ENCODE assay signal across 1 cellular context in genomic region chr6:15556711-15557110, GRCh38.
TF ChIP-seq lines count a peak whose summit lies in the region.

No MANE protein-coding gene starts in this region.

TF ChIP-seq in K562, 482 proteins besides CTCF, POLR2A, EP300 and RAD21 (continued from another document and continues in another):
- TF ChIP-seq NR2C1 (IDR thresholded peaks at IDR 0.05) (peak; percentile 38), NR2C1 (tag; IDR thresholded peaks at IDR 0.05) (peak; percentile 58), KAT2B (IDR thresholded peaks at IDR 0.05; ENCODE audit: low read depth, low read length) (no peak), RBBP5 (IDR thresholded peaks at IDR 0.05; ENCODE audit: borderline replicate concordance, insufficient read depth, low read length, poor library complexity, severe bottlenecking) (no peak), STAT5A (IDR thresholded peaks at IDR 0.05; ENCODE audit: borderline replicate concordance, low read length) (no peak), KDM4B (IDR thresholded peaks at IDR 0.05; ENCODE audit: borderline replicate concordance in 2 of 2, low read depth in 1 of 2) (no peak), ZZZ3 (IDR thresholded peaks at IDR 0.05) (no peak), ZNF764 (CRISPR knock-in tag; IDR thresholded peaks at IDR 0.05; ENCODE audit: low read depth) (no peak), HDAC1 (IDR thresholded peaks at IDR 0.05) (peak in 1 of 2 experiments; percentile 64; a peak in 1 of 4 replicates), PPARD (CRISPR knock-in tag; IDR thresholded peaks at IDR 0.05) (no peak), ELF4 (CRISPR knock-in tag; IDR thresholded peaks at IDR 0.05) (peak; percentile 82), BACH1 (tag; IDR thresholded peaks at IDR 0.05) (no peak; the same call in 1 of the 2 replicates), MTA1 (IDR thresholded peaks at IDR 0.05; ENCODE audit: borderline replicate concordance) (no peak), NFIC (IDR thresholded peaks at IDR 0.05) (0 out of 2 replicates have a peak, but pooled peaks have one; percentile 5), ZNF766 (CRISPR knock-in tag; conservative IDR thresholded peaks at IDR 0.05) (peak; percentile 64; the same call in 1 of the 2 replicates), TRIM28 (IDR thresholded peaks at IDR 0.05) (no peak), ZEB2 (IDR thresholded peaks at IDR 0.05) (no peak), PHTF2 (CRISPR knock-in tag; IDR thresholded peaks at IDR 0.05) (no peak), ZNF408 (CRISPR knock-in tag; IDR thresholded peaks at IDR 0.05; ENCODE audit: low read depth) (no peak), CXXC5 (CRISPR knock-in tag; IDR thresholded peaks at IDR 0.05) (peak; percentile 29; the same call in 1 of the 2 replicates), ZNF23 (CRISPR knock-in tag; IDR thresholded peaks at IDR 0.05) (no peak), ADNP (tag; IDR thresholded peaks at IDR 0.05) (no peak), YY1 (IDR thresholded peaks at IDR 0.05; ENCODE audit: borderline replicate concordance in 1 of 3, control insufficient read depth in 1 of 3, extremely low read depth in 1 of 3, insufficient read depth in 3 of 3, insufficient read length in 1 of 3, insufficient replicate concordance in 2 of 3, low read depth in 1 of 3, low read length in 2 of 3) (no peak), SNIP1 (IDR thresholded peaks at IDR 0.05; ENCODE audit: low read depth) (no peak), MEF2A (IDR thresholded peaks at IDR 0.05; ENCODE audit: control insufficient read depth, low read depth, low read length) (no peak), NFIX (CRISPR knock-in tag; IDR thresholded peaks at IDR 0.05; ENCODE audit: low read depth) (no peak), GATA2 (CRISPR knock-in tag; IDR thresholded peaks at IDR 0.05) (peak; percentile 58; the same call in 1 of the 2 replicates), FOXK2 (conservative IDR thresholded peaks at IDR 0.05 in 1 of 2, IDR thresholded peaks at IDR 0.05 in 1 of 2; ENCODE audit: low read depth in 2 of 2) (no peak), ZFPM2 (CRISPR knock-in tag; IDR thresholded peaks at IDR 0.05) (no peak)
- TF ChIP-seq, protein P1, sequence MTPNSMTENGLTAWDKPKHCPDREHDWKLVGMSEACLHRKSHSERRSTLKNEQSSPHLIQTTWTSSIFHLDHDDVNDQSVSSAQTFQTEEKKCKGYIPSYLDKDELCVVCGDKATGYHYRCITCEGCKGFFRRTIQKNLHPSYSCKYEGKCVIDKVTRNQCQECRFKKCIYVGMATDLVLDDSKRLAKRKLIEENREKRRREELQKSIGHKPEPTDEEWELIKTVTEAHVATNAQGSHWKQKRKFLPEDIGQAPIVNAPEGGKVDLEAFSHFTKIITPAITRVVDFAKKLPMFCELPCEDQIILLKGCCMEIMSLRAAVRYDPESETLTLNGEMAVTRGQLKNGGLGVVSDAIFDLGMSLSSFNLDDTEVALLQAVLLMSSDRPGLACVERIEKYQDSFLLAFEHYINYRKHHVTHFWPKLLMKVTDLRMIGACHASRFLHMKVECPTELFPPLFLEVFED (CRISPR knock-in tag; conservative IDR thresholded peaks at IDR 0.05) = peak; percentile 54; the same call in 1 of the 2 replicates
- TF ChIP-seq, protein P2, sequence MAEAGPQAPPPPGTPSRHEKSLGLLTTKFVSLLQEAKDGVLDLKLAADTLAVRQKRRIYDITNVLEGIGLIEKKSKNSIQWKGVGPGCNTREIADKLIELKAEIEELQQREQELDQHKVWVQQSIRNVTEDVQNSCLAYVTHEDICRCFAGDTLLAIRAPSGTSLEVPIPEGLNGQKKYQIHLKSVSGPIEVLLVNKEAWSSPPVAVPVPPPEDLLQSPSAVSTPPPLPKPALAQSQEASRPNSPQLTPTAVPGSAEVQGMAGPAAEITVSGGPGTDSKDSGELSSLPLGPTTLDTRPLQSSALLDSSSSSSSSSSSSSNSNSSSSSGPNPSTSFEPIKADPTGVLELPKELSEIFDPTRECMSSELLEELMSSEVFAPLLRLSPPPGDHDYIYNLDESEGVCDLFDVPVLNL (CRISPR knock-in tag; IDR thresholded peaks at IDR 0.05; ENCODE audit: low read depth) = no peak
- TF ChIP-seq, protein P3, sequence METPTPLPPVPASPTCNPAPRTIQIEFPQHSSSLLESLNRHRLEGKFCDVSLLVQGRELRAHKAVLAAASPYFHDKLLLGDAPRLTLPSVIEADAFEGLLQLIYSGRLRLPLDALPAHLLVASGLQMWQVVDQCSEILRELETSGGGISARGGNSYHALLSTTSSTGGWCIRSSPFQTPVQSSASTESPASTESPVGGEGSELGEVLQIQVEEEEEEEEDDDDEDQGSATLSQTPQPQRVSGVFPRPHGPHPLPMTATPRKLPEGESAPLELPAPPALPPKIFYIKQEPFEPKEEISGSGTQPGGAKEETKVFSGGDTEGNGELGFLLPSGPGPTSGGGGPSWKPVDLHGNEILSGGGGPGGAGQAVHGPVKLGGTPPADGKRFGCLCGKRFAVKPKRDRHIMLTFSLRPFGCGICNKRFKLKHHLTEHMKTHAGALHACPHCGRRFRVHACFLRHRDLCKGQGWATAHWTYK (CRISPR knock-in tag; IDR thresholded peaks at IDR 0.05) = 0 out of 2 replicates have a peak, but pooled peaks have one; percentile 34
- TF ChIP-seq, protein P4, sequence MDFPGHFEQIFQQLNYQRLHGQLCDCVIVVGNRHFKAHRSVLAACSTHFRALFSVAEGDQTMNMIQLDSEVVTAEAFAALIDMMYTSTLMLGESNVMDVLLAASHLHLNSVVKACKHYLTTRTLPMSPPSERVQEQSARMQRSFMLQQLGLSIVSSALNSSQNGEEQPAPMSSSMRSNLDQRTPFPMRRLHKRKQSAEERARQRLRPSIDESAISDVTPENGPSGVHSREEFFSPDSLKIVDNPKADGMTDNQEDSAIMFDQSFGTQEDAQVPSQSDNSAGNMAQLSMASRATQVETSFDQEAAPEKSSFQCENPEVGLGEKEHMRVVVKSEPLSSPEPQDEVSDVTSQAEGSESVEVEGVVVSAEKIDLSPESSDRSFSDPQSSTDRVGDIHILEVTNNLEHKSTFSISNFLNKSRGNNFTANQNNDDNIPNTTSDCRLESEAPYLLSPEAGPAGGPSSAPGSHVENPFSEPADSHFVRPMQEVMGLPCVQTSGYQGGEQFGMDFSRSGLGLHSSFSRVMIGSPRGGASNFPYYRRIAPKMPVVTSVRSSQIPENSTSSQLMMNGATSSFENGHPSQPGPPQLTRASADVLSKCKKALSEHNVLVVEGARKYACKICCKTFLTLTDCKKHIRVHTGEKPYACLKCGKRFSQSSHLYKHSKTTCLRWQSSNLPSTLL (IDR thresholded peaks at IDR 0.05) = no peak
- TF ChIP-seq, protein P5, sequence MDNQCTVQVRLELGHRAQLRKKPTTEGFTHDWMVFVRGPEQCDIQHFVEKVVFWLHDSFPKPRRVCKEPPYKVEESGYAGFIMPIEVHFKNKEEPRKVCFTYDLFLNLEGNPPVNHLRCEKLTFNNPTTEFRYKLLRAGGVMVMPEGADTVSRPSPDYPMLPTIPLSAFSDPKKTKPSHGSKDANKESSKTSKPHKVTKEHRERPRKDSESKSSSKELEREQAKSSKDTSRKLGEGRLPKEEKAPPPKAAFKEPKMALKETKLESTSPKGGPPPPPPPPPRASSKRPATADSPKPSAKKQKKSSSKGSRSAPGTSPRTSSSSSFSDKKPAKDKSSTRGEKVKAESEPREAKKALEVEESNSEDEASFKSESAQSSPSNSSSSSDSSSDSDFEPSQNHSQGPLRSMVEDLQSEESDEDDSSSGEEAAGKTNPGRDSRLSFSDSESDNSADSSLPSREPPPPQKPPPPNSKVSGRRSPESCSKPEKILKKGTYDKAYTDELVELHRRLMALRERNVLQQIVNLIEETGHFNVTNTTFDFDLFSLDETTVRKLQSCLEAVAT (IDR thresholded peaks at IDR 0.05) = no peak
- TF ChIP-seq, protein P6, sequence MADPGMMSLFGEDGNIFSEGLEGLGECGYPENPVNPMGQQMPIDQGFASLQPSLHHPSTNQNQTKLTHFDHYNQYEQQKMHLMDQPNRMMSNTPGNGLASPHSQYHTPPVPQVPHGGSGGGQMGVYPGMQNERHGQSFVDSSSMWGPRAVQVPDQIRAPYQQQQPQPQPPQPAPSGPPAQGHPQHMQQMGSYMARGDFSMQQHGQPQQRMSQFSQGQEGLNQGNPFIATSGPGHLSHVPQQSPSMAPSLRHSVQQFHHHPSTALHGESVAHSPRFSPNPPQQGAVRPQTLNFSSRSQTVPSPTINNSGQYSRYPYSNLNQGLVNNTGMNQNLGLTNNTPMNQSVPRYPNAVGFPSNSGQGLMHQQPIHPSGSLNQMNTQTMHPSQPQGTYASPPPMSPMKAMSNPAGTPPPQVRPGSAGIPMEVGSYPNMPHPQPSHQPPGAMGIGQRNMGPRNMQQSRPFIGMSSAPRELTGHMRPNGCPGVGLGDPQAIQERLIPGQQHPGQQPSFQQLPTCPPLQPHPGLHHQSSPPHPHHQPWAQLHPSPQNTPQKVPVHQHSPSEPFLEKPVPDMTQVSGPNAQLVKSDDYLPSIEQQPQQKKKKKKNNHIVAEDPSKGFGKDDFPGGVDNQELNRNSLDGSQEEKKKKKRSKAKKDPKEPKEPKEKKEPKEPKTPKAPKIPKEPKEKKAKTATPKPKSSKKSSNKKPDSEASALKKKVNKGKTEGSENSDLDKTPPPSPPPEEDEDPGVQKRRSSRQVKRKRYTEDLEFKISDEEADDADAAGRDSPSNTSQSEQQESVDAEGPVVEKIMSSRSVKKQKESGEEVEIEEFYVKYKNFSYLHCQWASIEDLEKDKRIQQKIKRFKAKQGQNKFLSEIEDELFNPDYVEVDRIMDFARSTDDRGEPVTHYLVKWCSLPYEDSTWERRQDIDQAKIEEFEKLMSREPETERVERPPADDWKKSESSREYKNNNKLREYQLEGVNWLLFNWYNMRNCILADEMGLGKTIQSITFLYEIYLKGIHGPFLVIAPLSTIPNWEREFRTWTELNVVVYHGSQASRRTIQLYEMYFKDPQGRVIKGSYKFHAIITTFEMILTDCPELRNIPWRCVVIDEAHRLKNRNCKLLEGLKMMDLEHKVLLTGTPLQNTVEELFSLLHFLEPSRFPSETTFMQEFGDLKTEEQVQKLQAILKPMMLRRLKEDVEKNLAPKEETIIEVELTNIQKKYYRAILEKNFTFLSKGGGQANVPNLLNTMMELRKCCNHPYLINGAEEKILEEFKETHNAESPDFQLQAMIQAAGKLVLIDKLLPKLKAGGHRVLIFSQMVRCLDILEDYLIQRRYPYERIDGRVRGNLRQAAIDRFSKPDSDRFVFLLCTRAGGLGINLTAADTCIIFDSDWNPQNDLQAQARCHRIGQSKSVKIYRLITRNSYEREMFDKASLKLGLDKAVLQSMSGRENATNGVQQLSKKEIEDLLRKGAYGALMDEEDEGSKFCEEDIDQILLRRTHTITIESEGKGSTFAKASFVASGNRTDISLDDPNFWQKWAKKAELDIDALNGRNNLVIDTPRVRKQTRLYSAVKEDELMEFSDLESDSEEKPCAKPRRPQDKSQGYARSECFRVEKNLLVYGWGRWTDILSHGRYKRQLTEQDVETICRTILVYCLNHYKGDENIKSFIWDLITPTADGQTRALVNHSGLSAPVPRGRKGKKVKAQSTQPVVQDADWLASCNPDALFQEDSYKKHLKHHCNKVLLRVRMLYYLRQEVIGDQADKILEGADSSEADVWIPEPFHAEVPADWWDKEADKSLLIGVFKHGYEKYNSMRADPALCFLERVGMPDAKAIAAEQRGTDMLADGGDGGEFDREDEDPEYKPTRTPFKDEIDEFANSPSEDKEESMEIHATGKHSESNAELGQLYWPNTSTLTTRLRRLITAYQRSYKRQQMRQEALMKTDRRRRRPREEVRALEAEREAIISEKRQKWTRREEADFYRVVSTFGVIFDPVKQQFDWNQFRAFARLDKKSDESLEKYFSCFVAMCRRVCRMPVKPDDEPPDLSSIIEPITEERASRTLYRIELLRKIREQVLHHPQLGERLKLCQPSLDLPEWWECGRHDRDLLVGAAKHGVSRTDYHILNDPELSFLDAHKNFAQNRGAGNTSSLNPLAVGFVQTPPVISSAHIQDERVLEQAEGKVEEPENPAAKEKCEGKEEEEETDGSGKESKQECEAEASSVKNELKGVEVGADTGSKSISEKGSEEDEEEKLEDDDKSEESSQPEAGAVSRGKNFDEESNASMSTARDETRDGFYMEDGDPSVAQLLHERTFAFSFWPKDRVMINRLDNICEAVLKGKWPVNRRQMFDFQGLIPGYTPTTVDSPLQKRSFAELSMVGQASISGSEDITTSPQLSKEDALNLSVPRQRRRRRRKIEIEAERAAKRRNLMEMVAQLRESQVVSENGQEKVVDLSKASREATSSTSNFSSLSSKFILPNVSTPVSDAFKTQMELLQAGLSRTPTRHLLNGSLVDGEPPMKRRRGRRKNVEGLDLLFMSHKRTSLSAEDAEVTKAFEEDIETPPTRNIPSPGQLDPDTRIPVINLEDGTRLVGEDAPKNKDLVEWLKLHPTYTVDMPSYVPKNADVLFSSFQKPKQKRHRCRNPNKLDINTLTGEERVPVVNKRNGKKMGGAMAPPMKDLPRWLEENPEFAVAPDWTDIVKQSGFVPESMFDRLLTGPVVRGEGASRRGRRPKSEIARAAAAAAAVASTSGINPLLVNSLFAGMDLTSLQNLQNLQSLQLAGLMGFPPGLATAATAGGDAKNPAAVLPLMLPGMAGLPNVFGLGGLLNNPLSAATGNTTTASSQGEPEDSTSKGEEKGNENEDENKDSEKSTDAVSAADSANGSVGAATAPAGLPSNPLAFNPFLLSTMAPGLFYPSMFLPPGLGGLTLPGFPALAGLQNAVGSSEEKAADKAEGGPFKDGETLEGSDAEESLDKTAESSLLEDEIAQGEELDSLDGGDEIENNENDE (IDR thresholded peaks at IDR 0.05; ENCODE audit: low read depth, low read length) = no peak
